Comparison of ENCODE assay signal across 15 cellular contexts in genomic region chr4:682490-683172, GRCh38. TPM values are rescaled to one million over a fixed set of nuclear protein-coding genes. Genes with fewer than 3 reads are reported as not detected.
DNase-seq lines count a peak whose midpoint lies in the region; ATAC-seq and TF ChIP-seq lines count a peak whose summit lies in the region.
"Had no signal": no experiment of that assay in that cellular context is flagged by ENCODE, and none has a peak within 500 bp of the region (broad histone marks: within the 10 kb centered on the region; RNA-seq: fewer than 3 reads in every experiment).

No MANE protein-coding gene starts in this region.

- H3K36me3 ChIP-seq in heart left ventricle (no peaks in the 10 kb centered on the region), IMR-90 (ENCODE audit: control insufficient read depth, insufficient read depth, low read length) (no peaks in the 10 kb centered on the region), suprapubic skin (no peaks in the 10 kb centered on the region), PC-9 (ENCODE audit: low read depth) (no peaks in the 10 kb centered on the region)
- H3K36me3 ChIP-seq: gastrocnemius medialis had no signal

- H2BK5ac ChIP-seq in IMR-90 (ENCODE audit: low read depth, low read length, poor library complexity, severe bottlenecking) = no peak overlapping the region

- H3K9me3 ChIP-seq in heart left ventricle = no peaks in the 10 kb centered on the region
- no peaks in the 10 kb centered on the region for H3K9me3 ChIP-seq in IMR-90 (ENCODE audit: control insufficient read depth, insufficient read depth, low read length)
- no peaks in the 10 kb centered on the region for H3K9me3 ChIP-seq in suprapubic skin
- H3K9me3 ChIP-seq in PC-9 (ENCODE audit: insufficient read depth, low read depth) = no peaks in the 10 kb centered on the region
- H3K9me3 ChIP-seq: gastrocnemius medialis had no signal

- in situ Hi-C loops in IMR-90 (cut with MboI; ENCODE audit: low sequenced_read_pairs) = no loop called here

- intact Hi-C loops in heart left ventricle (cut with DNase I) (no loop called here), left cardiac atrium (cut with DNase I) (no loop called here), IMR-90 (cut with micrococcal nuclease) (no loop called here), PC-9 (cut with micrococcal nuclease; ENCODE audit: unreplicated experiment) (no loop called here)

- no peak overlapping the region for H2BK120ac ChIP-seq in IMR-90 (ENCODE audit: low read depth, low read length)

- ATAC-seq in heart left ventricle = no peak
- ATAC-seq in left cardiac atrium = no peak
- ATAC-seq in IMR-90 (ENCODE audit: low read depth) = no peak
- ATAC-seq: gastrocnemius medialis had no signal

- CTCF ChIA-PET in IMR-90 (lab: Yijun Ruan, JAX) = no interaction called here
- CTCF ChIA-PET in PC-9 (lab: Charles Lee) = no interaction called here

- no peak for TF ChIP-seq RAD21 in IMR-90 (IDR thresholded peaks at IDR 0.05; ENCODE audit: low read length)

- BruUV-seq in IMR-90 (replicated peaks; lab: Mats Ljungman, UMichigan) (no TSS peak), PC-9 (replicated peaks; lab: Mats Ljungman, UMichigan) (no TSS peak)

- H2AK9ac ChIP-seq in IMR-90 (replicated peaks; ENCODE audit: low read depth, low read length, poor library complexity) = peak overlapping the region; percentile 28

- no peak for TF ChIP-seq CTCF in heart left ventricle (IDR thresholded peaks at IDR 0.05)
- TF ChIP-seq CTCF in IMR-90 (conservative IDR thresholded peaks at IDR 0.05; ENCODE audit: low read depth, low read length) = no peak
- no peak for TF ChIP-seq CTCF in suprapubic skin (IDR thresholded peaks at IDR 0.05)
- no peak for TF ChIP-seq CTCF in PC-9 (conservative IDR thresholded peaks at IDR 0.05)

- H3K23ac ChIP-seq in IMR-90 (ENCODE audit: low read depth, low read length) = no peak overlapping the region

- no peak overlapping the region for H3K14ac ChIP-seq in IMR-90 (replicated peaks; ENCODE audit: low read depth, low read length)

- H3K4me1 ChIP-seq in heart left ventricle (peaks cover 6 to 44% (median 32%) of the 10 kb centered on the region in 12 donors), IMR-90 (ENCODE audit: control insufficient read depth, insufficient read depth, low read length) (peaks cover 11% of the 10 kb centered on the region), suprapubic skin (peaks cover 67% of the 10 kb centered on the region), PC-9 (replicated peaks; ENCODE audit: insufficient read depth) (peaks cover 9% of the 10 kb centered on the region)

- H4K8ac ChIP-seq in IMR-90 (ENCODE audit: low read depth in 2 of 2, low read length in 2 of 2) = no peak overlapping the region

- H3K27ac ChIP-seq in heart left ventricle = no peak overlapping the region
- no peak overlapping the region for H3K27ac ChIP-seq in IMR-90 (ENCODE audit: insufficient read depth, low read length)
- no peak overlapping the region for H3K27ac ChIP-seq in suprapubic skin
- H3K27ac ChIP-seq in PC-9 = no peak overlapping the region
- H3K27ac ChIP-seq: gastrocnemius medialis had no signal

- no peak overlapping the region for H4K91ac ChIP-seq in IMR-90 (ENCODE audit: insufficient read depth, low read depth, low read length)

- no peak for TF ChIP-seq EP300 in suprapubic skin (IDR thresholded peaks at IDR 0.05)

- H3K79me1 ChIP-seq in IMR-90 (ENCODE audit: low read depth in 1 of 2, low read length in 2 of 2) = 0 out of 4 replicates have a peak, but pooled peaks cover 0 to under 1% of the 10 kb centered on the region in 2 experiments

- no peak overlapping the region for H3K4ac ChIP-seq in IMR-90 (ENCODE audit: low read depth, low read length)

- no peak overlapping the region for H2BK20ac ChIP-seq in IMR-90 (ENCODE audit: low read depth, low read length)

- no peak overlapping the region for H4K5ac ChIP-seq in IMR-90 (ENCODE audit: low read depth, low read length)

- H3K4me2 ChIP-seq in IMR-90 (ENCODE audit: low read depth, low read length) (no peak overlapping the region), PC-9 (no peak overlapping the region)

- no peak overlapping the region for H3K9ac ChIP-seq in IMR-90 (ENCODE audit: low read depth, low read length)

- no peaks in the 10 kb centered on the region for H3K79me2 ChIP-seq in PC-9 (ENCODE audit: low read depth)

- WGBS in heart left ventricle, 4 donors = 94 to 97% (median 95%) methylated on average over 6 to 23 of the region's 23 CpGs
- 88% methylated on average over 15 of the region's 23 CpGs; no CpG with 5 or more reads in 1 of the 2 experiments for WGBS in IMR-90 (ENCODE audit: extremely low coverage in 2 of 2, insufficient read length in 1 of 2), 2 experiments
- WGBS in suprapubic skin = 77% methylated on average over 9 of the region's 23 CpGs

- H3K27me3 ChIP-seq in heart left ventricle = no peaks in the 10 kb centered on the region
- no peaks in the 10 kb centered on the region for H3K27me3 ChIP-seq in IMR-90 (ENCODE audit: control insufficient read depth, insufficient read depth, low read length)
- H3K27me3 ChIP-seq in suprapubic skin = no peaks in the 10 kb centered on the region
- H3K27me3 ChIP-seq in PC-9 (ENCODE audit: insufficient read depth, low read depth) = no peaks in the 10 kb centered on the region

- dilution Hi-C loops in IMR-90 (cut with HindIII; ENCODE audit: low sequenced_read_pairs, unreplicated experiment) = no loop called here

- POLR2A ChIA-PET in IMR-90 (lab: Charles Lee; ENCODE audit: unreplicated experiment) (no interaction called here), PC-9 (lab: Charles Lee; ENCODE audit: unreplicated experiment) (no interaction called here)

- peaks cover 5% of the 10 kb centered on the region for H3K9me1 ChIP-seq in IMR-90 (ENCODE audit: insufficient read depth, low read length)

- H3K4me3 ChIP-seq in heart left ventricle (no peak overlapping the region), IMR-90 (ENCODE audit: insufficient read depth, low read depth, low read length) (no peak overlapping the region), suprapubic skin (peak overlapping the region; percentile 60), PC-9 (no peak overlapping the region)

- H2AFZ ChIP-seq in IMR-90 (replicated peaks; ENCODE audit: low read length, poor library complexity) (peak overlapping the region; percentile 51), PC-9 (no peak overlapping the region)

- H3K18ac ChIP-seq in IMR-90 (ENCODE audit: low read depth, low read length) = no peak overlapping the region

- no peak for TF ChIP-seq POLR2A in heart left ventricle (IDR thresholded peaks at IDR 0.05)
- no peak for TF ChIP-seq POLR2A in IMR-90 (IDR thresholded peaks at IDR 0.05; ENCODE audit: low read depth, low read length)
- TF ChIP-seq POLR2A in erythroblast (IDR thresholded peaks at IDR 0.05; ENCODE audit: low read length) = peak; percentile 20
- TF ChIP-seq POLR2A in suprapubic skin (IDR thresholded peaks at IDR 0.05) = no peak

- H3K9me2 ChIP-seq in PC-9 (ENCODE audit: insufficient read depth) = no peaks in the 10 kb centered on the region

- no peak overlapping the region for H2AK5ac ChIP-seq in IMR-90 (ENCODE audit: low read depth, low read length)

- H2BK15ac ChIP-seq in IMR-90 (ENCODE audit: low read depth, low read length) = no peak overlapping the region

- no peak overlapping the region for H3K56ac ChIP-seq in IMR-90 (ENCODE audit: extremely low read depth, insufficient read depth, low read length)

- peaks cover 5% of the 10 kb centered on the region; the same call in 1 of the 2 replicates for H3F3A ChIP-seq in PC-9 (ENCODE audit: insufficient read depth, low read depth)

- no peaks in the 10 kb centered on the region for H4K20me1 ChIP-seq in IMR-90 (ENCODE audit: insufficient read depth, low read length)
- H4K20me1 ChIP-seq in PC-9 (ENCODE audit: insufficient read depth) = no peaks in the 10 kb centered on the region

- DNase-seq in heart left ventricle (peak in 3 of 5 donors; percentile 34 to 61 (median 41)), left cardiac atrium (no peak), IMR-90 (no peak), erythroblast (lab: John Stamatoyannopoulos, UW) (no peak), suprapubic skin (ENCODE audit: low spot score in 2 of 2) (peak; percentile 71 to 74), NCI-H82 treated with DMSO at 0.1 percent for 48 hours (lab: John Stamatoyannopoulos, UW; ENCODE audit: unreplicated experiment) (no peak), DMS 273 treated with DMSO at 0.1 percent for 48 hours (lab: John Stamatoyannopoulos, UW) (no peak), PC-9 (no peak)
- DNase-seq: activated CD4-positive, alpha-beta memory T cell treated with anti-CD3 and anti-CD28 coated beads for 36 hours; gastrocnemius medialis; GF-D8; NCI-H524 treated with DMSO at 0.1 percent for 48 hours; stimulated activated CD4-positive, alpha-beta T cell treated with anti-CD3 and anti-CD28 coated beads, Interleukin-4, amount 100 ng/mL, for 1 hour; T-helper 9 cell had no signal

RNA-seq across cellular contexts. Expression of gene SLC49A3, which starts 6.3 kb away (rescaled TPM):
- total RNA-seq in heart left ventricle (10 to 100 TPM in 3 of 9 donors, 1 to 10 TPM in 6; 5.6 to 20.5 (median 8.9) TPM), left cardiac atrium (10 to 100 TPM; 14.0 to 17.2 TPM), IMR-90 (2012; rRNA removed) (under 0.01 TPM in 2 replicates), suprapubic skin (10 to 100 TPM in 3 of 4 donors, 1 to 10 TPM in 1; 8.9 to 21.1 (median 17.4) TPM), PC-9 (2021) (8.1 and 10.7 TPM in 2 replicates)
- polyA plus RNA-seq in heart left ventricle (1 to 10 TPM; 5.2 to 9.8 TPM), IMR-90 (2012; rRNA removed) (0.32 and 0.36 TPM in 2 replicates)
- 0.09 and 0.27 TPM in 2 replicates for polyA plus RNA-seq in IMR-90 (2012; cell fraction: cytosol; rRNA removed)
- polyA plus RNA-seq in IMR-90 (2012; cell fraction: nucleus; rRNA removed; ENCODE audit: low replicate concordance) = 0.54 and 1.4 TPM in 2 replicates
- total RNA-seq: HT1080 had no signal

RNA-seq across cellular contexts. Expression of gene MYL5, which starts 8.3 kb away (rescaled TPM):
- total RNA-seq in heart left ventricle (10 to 100 TPM in 2 of 9 donors, 1 to 10 TPM in 7; 1.4 to 12.9 (median 5.6) TPM), left cardiac atrium (1 to 10 TPM; 5.4 to 5.9 TPM), IMR-90 (2012; rRNA removed) (5.0 and 9.1 TPM in 2 replicates), suprapubic skin (10 to 100 TPM in 2 of 4 donors, 1 to 10 TPM in 2; 5.3 to 20.4 (median 10.5) TPM), PC-9 (2021) (29.8 and 47.6 TPM in 2 replicates)
- polyA plus RNA-seq in heart left ventricle (1 to 10 TPM; 2.0 to 4.4 TPM), IMR-90 (2012; rRNA removed) (16.0 and 17.8 TPM in 2 replicates)
- polyA plus RNA-seq in IMR-90 (2012; cell fraction: cytosol; rRNA removed) = 10.5 and 14.2 TPM in 2 replicates
- polyA plus RNA-seq in IMR-90 (2012; cell fraction: nucleus; rRNA removed; ENCODE audit: low replicate concordance) = 68.7 and 78.0 TPM in 2 replicates

RNA-seq across cellular contexts. Expression of gene ATP5ME, which starts 8.6 kb away (rescaled TPM):
- total RNA-seq in heart left ventricle = 100 to 1,000 TPM; 210 to 906 (median 800) TPM
- 1,000 to 10,000 TPM in 1 of 2 donors, 100 to 1,000 TPM in 1; 552 to 2,413 TPM for polyA plus RNA-seq in heart left ventricle
- total RNA-seq in left cardiac atrium = 100 to 1,000 TPM; 770 to 781 TPM
- 39.3 and 62.2 TPM in 2 replicates for total RNA-seq in IMR-90 (2012; rRNA removed)
- polyA plus RNA-seq in IMR-90 (2012; rRNA removed) = 603 and 663 TPM in 2 replicates
- polyA plus RNA-seq in IMR-90 (2012; cell fraction: cytosol; rRNA removed) = 498 and 689 TPM in 2 replicates
- 88.5 and 91.8 TPM in 2 replicates for polyA plus RNA-seq in IMR-90 (2012; cell fraction: nucleus; rRNA removed; ENCODE audit: low replicate concordance)
- 100 to 1,000 TPM in 2 of 4 donors, 10 to 100 TPM in 2; 60.2 to 167 (median 102) TPM for total RNA-seq in suprapubic skin
- total RNA-seq in PC-9 (2021) = 334 and 417 TPM in 2 replicates

RNA-seq across cellular contexts. Expression of gene PCGF3, which starts 23.0 kb away (rescaled TPM):
- total RNA-seq in heart left ventricle (10 to 100 TPM; 16.2 to 45.7 (median 21.8) TPM), left cardiac atrium (10 to 100 TPM; 21.4 to 26.6 TPM), IMR-90 (2012; rRNA removed) (40.0 and 45.0 TPM in 2 replicates), suprapubic skin (100 to 1,000 TPM in 1 of 4 donors, 10 to 100 TPM in 3; 59.7 to 152 (median 71.2) TPM), PC-9 (2021) (60.5 and 60.8 TPM in 2 replicates)
- polyA plus RNA-seq in heart left ventricle (10 to 100 TPM; 24.7 to 26.6 TPM), IMR-90 (2012; rRNA removed) (55.3 and 59.4 TPM in 2 replicates)
- 33.1 and 59.8 TPM in 2 replicates for polyA plus RNA-seq in IMR-90 (2012; cell fraction: cytosol; rRNA removed)
- polyA plus RNA-seq in IMR-90 (2012; cell fraction: nucleus; rRNA removed; ENCODE audit: low replicate concordance) = 190 and 236 TPM in 2 replicates

RNA-seq across cellular contexts. Expression of gene PDE6B, which starts 57.3 kb away (rescaled TPM):
- total RNA-seq in heart left ventricle = 1 to 10 TPM in 8 of 9 donors, under 1 TPM in 1; 0.98 to 8.4 (median 3.6) TPM
- 1 to 10 TPM in 1 of 2 donors, under 1 TPM in 1; 0.61 to 1.9 TPM for polyA plus RNA-seq in heart left ventricle
- 1 to 10 TPM; 4.7 to 5.2 TPM for total RNA-seq in left cardiac atrium
- under 0.01 TPM in 1 of 2 replicates, not detected in the other for total RNA-seq in IMR-90 (2012; rRNA removed)
- polyA plus RNA-seq in IMR-90 (2012; rRNA removed) = not detected in 2 replicates
- polyA plus RNA-seq in IMR-90 (2012; cell fraction: cytosol; rRNA removed) = 0.10 TPM in 1 of 2 replicates, not detected in the other
- polyA plus RNA-seq in IMR-90 (2012; cell fraction: nucleus; rRNA removed; ENCODE audit: low replicate concordance) = 0.02 and 0.13 TPM in 2 replicates
- total RNA-seq in suprapubic skin = 1 to 10 TPM in 1 of 4 donors, under 1 TPM in 1, not detected in 2; 0.95 to 9.5 TPM
- total RNA-seq in PC-9 (2021) = 5.9 and 8.2 TPM in 2 replicates
- total RNA-seq: gastrocnemius medialis had no signal

Comparison
In these comparisons a context has a peak if more than half of its experiments do, and no peak if none do; other contexts are left out.
1. DNase-seq: peak in heart left ventricle (3 of 5) and suprapubic skin (2 of 2); none in left cardiac atrium (single experiment), IMR-90 (single experiment), erythroblast (0 of 2), NCI-H82 treated with DMSO at 0.1 percent for 48 hours (single experiment), DMS 273 treated with DMSO at 0.1 percent for 48 hours (single experiment) and PC-9 (0 of 2).